In the genomic region with DNA sequence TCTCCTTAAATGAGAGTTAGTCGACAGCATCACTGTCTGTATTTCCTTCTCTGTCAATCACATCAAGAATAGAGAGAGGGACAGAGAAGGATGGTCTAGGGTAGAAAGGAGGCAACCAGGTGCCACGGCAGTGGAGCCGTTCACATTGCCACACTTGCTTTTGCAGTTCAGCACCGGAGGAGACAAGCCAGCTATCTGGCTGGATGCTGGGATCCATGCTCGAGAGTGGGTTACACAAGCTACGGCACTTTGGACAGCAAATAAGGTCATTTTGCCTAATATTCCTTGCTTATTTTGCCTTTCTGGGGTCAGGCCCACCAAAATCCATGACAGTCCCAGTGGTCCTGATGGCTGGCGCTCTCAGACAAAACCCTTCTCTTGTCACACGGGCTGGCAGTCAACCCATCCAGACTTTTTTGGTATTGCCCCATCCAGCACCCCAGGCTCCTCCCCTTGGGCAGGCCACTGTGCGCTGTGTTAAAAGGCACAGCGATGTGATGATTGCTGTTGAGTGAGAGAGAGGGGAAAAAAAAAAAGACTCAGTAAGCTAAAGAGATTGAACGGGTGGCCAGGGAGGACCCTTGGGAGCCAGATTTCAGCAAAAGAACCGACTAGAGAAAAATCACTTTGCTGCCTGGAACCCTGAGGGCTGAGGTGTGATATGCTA, we compare ENCODE assay signal across 15 cellular contexts. TPM values are rescaled to one million over a fixed set of nuclear protein-coding genes. Genes with fewer than 3 reads are reported as not detected.
DNase-seq lines count a peak whose midpoint lies in the region; ATAC-seq, FAIRE-seq and TF ChIP-seq lines count a peak whose summit lies in the region.
"Had no signal": no experiment of that assay in that cellular context is flagged by ENCODE, and none has a peak within 500 bp of the region (broad histone marks: within the 10 kb centered on the region; RNA-seq: fewer than 3 reads in every experiment).

No MANE protein-coding gene starts in this region.

- DNase-seq in M059J (ENCODE audit: low read depth) (peak; percentile 52), NCI-H2171 treated with DMSO at 0.1 percent for 48 hours (lab: John Stamatoyannopoulos, UW) (peak; percentile 62), endothelial cell (ENCODE audit: low spot score) (no peak), pancreas (peak in 3 of 6 donors; percentile 45 to 63 (median 62)), ascending aorta (ENCODE audit: low spot score in 2 of 2) (no peak), osteoblast (ENCODE audit: insufficient read length, low spot score, missing footprints) (no peak), substantia nigra (lab: John Stamatoyannopoulos, UW) (no peak)
- DNase-seq: activated CD4-positive, alpha-beta T cell treated with anti-CD3 and anti-CD28 coated beads, Interleukin-2, amount 10 ng/mL, durations not matched to agents 24 days and 14 days; activated effector memory CD4-positive, alpha-beta T cell treated with anti-CD3 and anti-CD28 coated beads, Interleukin-2, amount 50 U/mL, for 16 hours; caudate nucleus; NCI-H1048; T-helper 2 cell had no signal

- no peaks in the 10 kb centered on the region for H3K79me2 ChIP-seq in osteoblast (ENCODE audit: insufficient read depth, low read length)

- WGBS in pancreas, 2 donors, result 45 to 48% methylated on average over 12 of the region's 12 CpGs

- ATAC-seq in pancreas (no peak), HG03469 (IDR thresholded peaks at IDR 0.05; ENCODE audit: unreplicated experiment) (no peak)
- ATAC-seq: sciatic nerve had no signal

- H2AFZ ChIP-seq in osteoblast (ENCODE audit: low read length), result no peak overlapping the region

- intact Hi-C loops in pancreas (cut with DNase I), result loop anchor here in 1 of 3 donors (5.0 kb wide), 1 partner anchor 112 kb away; no protein-coding TSS in a partner anchor
- intact Hi-C loops in ascending aorta (cut with DNase I), result loop anchor here (5.0 to 10.0 kb wide), 5 partner anchors 122 to 390 kb away; a partner anchor contains a TSS

- H3K4me3 Mint-ChIP-seq in endothelial cell (ENCODE audit: unreplicated experiment), result no peak overlapping the region
- H3K4me3 Mint-ChIP-seq: activated CD4-positive, alpha-beta T cell treated with anti-CD3 and anti-CD28 coated beads, Interleukin-2, amount 10 ng/mL, durations not matched to agents 24 days and 14 days had no signal

- H3K27ac Mint-ChIP-seq in endothelial cell (ENCODE audit: unreplicated experiment), result peak overlapping the region; percentile 57
- H3K27ac Mint-ChIP-seq: activated CD4-positive, alpha-beta T cell treated with anti-CD3 and anti-CD28 coated beads, Interleukin-2, amount 10 ng/mL, durations not matched to agents 24 days and 14 days had no signal

- H3K9me3 ChIP-seq in pancreas (no peaks in the 10 kb centered on the region), ascending aorta (no peaks in the 10 kb centered on the region), osteoblast (ENCODE audit: low read depth, low read length) (no peaks in the 10 kb centered on the region)

- H3K36me3 Mint-ChIP-seq in endothelial cell (ENCODE audit: low read depth, unreplicated experiment), result no peaks in the 10 kb centered on the region

- H3K4me2 ChIP-seq in osteoblast (ENCODE audit: insufficient read depth, low read length), result no peak overlapping the region

- H4K20me1 ChIP-seq in osteoblast (ENCODE audit: insufficient read depth, low read length), result no peaks in the 10 kb centered on the region

- H3K4me1 Mint-ChIP-seq in endothelial cell (ENCODE audit: unreplicated experiment), result peaks cover 31% of the 10 kb centered on the region

- H3K4me3 ChIP-seq in pancreas, result no peak overlapping the region
- peak overlapping the region in 1 of 2 donors; percentile 44 for H3K4me3 ChIP-seq in ascending aorta
- H3K4me3 ChIP-seq in osteoblast (ENCODE audit: insufficient read depth, low read length), result no peak overlapping the region

- H3K36me3 ChIP-seq in pancreas (peaks cover 0 to 19% (median 18%) of the 10 kb centered on the region in 3 donors), ascending aorta (no peaks in the 10 kb centered on the region), osteoblast (ENCODE audit: insufficient read depth, low read length) (no peaks in the 10 kb centered on the region)

- H3K4me1 ChIP-seq in pancreas (peaks cover 26 to 49% (median 26%) of the 10 kb centered on the region in 3 donors), ascending aorta (peaks cover 4 to 12% of the 10 kb centered on the region in 2 donors), osteoblast (ENCODE audit: insufficient read depth, low read length) (peaks cover 54% of the 10 kb centered on the region)

- no peaks in the 10 kb centered on the region for H3K9me3 Mint-ChIP-seq in endothelial cell (ENCODE audit: unreplicated experiment)
- H3K9me3 Mint-ChIP-seq: activated CD4-positive, alpha-beta T cell treated with anti-CD3 and anti-CD28 coated beads, Interleukin-2, amount 10 ng/mL, durations not matched to agents 24 days and 14 days had no signal

- H3K27me3 ChIP-seq in pancreas, result no peaks in the 10 kb centered on the region
- no peaks in the 10 kb centered on the region for H3K27me3 ChIP-seq in ascending aorta
- H3K27me3 ChIP-seq in osteoblast (ENCODE audit: insufficient read depth, low read length), result no peaks in the 10 kb centered on the region

- peaks cover 2% of the 10 kb centered on the region for H3K27me3 Mint-ChIP-seq in endothelial cell (ENCODE audit: unreplicated experiment)
- H3K27me3 Mint-ChIP-seq: activated CD4-positive, alpha-beta T cell treated with anti-CD3 and anti-CD28 coated beads, Interleukin-2, amount 10 ng/mL, durations not matched to agents 24 days and 14 days had no signal

- no peak for FAIRE-seq in pancreas (lab: Jason Lieb, UNC)

- TF ChIP-seq CTCF in endothelial cell (IDR thresholded peaks at IDR 0.05; ENCODE audit: unreplicated experiment), result no peak
- no peak for TF ChIP-seq CTCF in pancreas (IDR thresholded peaks at IDR 0.05)
- no peak for TF ChIP-seq CTCF in ascending aorta (IDR thresholded peaks at IDR 0.05)
- TF ChIP-seq CTCF in osteoblast (IDR thresholded peaks at IDR 0.05; ENCODE audit: extremely low read depth, low read depth, low read length), result no peak

- H3K27ac ChIP-seq in pancreas (peak overlapping the region in 3 of 4 donors; percentile 46 to 85 (median 68)), ascending aorta (peak overlapping the region in 1 of 2 donors; percentile 34), osteoblast (ENCODE audit: low read depth, low read length) (no peak overlapping the region), substantia nigra (ENCODE audit: low read depth, low read length, poor library complexity, severe bottlenecking) (no peak overlapping the region)

RNA-seq across cellular contexts. Expression of a gene that starts 8.5 kb away (rescaled TPM):
- 0.17 and 3.0 TPM in 2 replicates for total RNA-seq in M059J (2014; rRNA removed; shearing (Covaris generic))
- not detected for total RNA-seq in endothelial cell (ENCODE audit: unreplicated experiment)
- over 10,000 TPM in 1 of 6 donors, 1,000 to 10,000 TPM in 5; 5,238 to 12,479 (median 6,515) TPM for total RNA-seq in pancreas
- 1,000 to 10,000 TPM; 4,251 to 4,591 TPM for polyA plus RNA-seq in pancreas
- total RNA-seq in ascending aorta, result not detected
- total RNA-seq in osteoblast, result not detected in 2 replicates
- total RNA-seq: mononuclear cell had no signal

RNA-seq across cellular contexts. Expression of a gene that starts 17.8 kb away (rescaled TPM):
- total RNA-seq in M059J (2014; rRNA removed; shearing (Covaris generic)), result 564 and 723 TPM in 2 replicates
- total RNA-seq in endothelial cell (ENCODE audit: unreplicated experiment), result not detected
- total RNA-seq in pancreas, result 10 to 100 TPM in 1 of 6 donors, 1 to 10 TPM in 5; 4.5 to 12.4 (median 5.9) TPM
- 1 to 10 TPM; 6.9 to 8.4 TPM for polyA plus RNA-seq in pancreas
- not detected for total RNA-seq in ascending aorta
- 18.6 and 28.2 TPM in 2 replicates for total RNA-seq in osteoblast
- total RNA-seq: activated CD4-positive, alpha-beta T cell treated with anti-CD3 and anti-CD28 coated beads, Interleukin-2, amount 10 ng/mL, durations not matched to agents 24 days and 14 days had no signal

Comparison
In these comparisons a context has a peak if more than half of its experiments do, and no peak if none do; other contexts are left out.
1. DNase-seq: peak in M059J (single experiment) and NCI-H2171 treated with DMSO at 0.1 percent for 48 hours (single experiment); none in endothelial cell (single experiment), ascending aorta (0 of 2), osteoblast (single experiment) and substantia nigra (0 of 49).
2. H3K27ac ChIP-seq: peak in pancreas (3 of 4); none in osteoblast (single experiment) and substantia nigra (single experiment).
3. RNA of a gene that starts 8.5 kb away (total RNA-seq): 5,238 to 12,479 TPM in pancreas; not detected in endothelial cell (single experiment), 0.17 to 3.0 TPM in M059J, not detected in ascending aorta (single experiment) and not detected in osteoblast; every median in the first group is over 1,000 times any median in the second.
4. RNA of a gene that starts 17.8 kb away (total RNA-seq): 564 to 723 TPM in M059J; 18.6 to 28.2 TPM in osteoblast, 4.5 to 12.4 TPM in pancreas, not detected in endothelial cell (single experiment) and not detected in ascending aorta (single experiment); every median in the first group is over 10 times any median in the second.